ENCODE assay signal across 9 cellular contexts in the genomic region with DNA sequence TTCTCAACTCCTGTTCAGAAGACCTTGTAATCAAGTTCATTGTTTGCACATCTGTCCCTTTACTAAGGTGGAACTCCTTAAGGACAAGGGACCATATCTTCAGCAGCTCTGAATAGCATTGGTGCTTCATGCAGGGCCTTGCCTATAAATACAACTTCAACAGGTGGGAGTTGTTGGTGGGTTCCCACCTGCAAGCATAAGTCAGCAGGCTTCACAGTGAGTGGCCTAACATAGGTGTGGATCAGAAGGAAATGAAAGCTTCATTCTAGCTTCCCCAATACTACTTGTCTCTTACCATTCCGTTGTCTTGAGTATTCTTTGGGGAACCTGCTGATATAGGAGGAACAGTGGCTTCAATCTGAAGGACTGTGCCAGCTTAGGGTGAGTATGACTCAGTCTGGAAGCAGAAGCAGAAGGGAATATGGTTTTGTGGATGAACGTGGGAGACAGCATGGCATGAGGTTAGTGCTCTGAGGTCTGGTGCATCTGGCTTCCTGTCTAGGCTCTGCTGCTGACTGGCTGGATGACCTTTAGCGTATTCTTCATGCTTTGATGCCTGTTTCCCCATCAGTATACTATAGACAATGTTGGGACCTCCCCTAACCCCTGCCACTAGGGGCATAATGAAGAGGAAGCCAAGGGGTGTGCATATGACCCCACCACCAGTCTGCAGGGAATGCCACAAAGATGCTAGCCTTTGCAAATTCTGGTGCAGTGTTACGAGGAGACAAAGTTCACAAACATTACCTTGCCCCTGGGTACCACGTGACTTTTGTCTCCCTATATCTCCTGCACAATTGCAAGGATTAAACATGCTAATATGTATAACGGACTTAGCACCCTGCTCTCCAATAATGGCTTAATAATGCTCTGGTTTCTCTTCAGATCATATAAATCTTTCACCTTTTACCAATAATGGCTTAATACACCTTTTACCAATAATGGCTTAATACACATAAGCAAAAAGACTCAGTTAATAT.
DNase-seq lines count a peak whose midpoint lies in the region; ATAC-seq and TF ChIP-seq lines count a peak whose summit lies in the region.
"Had no signal": no experiment of that assay in that cellular context is flagged by ENCODE, and none has a peak within 500 bp of the region (broad histone marks: within the 10 kb centered on the region; RNA-seq: fewer than 3 reads in every experiment).

No MANE protein-coding gene starts in this region.

- intact Hi-C loops in esophagus squamous epithelium (cut with DNase I) = no loop called here

- H3K36me3 ChIP-seq in esophagus squamous epithelium = no peaks in the 10 kb centered on the region

- H3K4me3 ChIP-seq in esophagus squamous epithelium = no peak overlapping the region
- H3K4me3 ChIP-seq: body of pancreas had no signal

- H3K27me3 Mint-ChIP-seq in effector memory CD8-positive, alpha-beta T cell = peaks cover 0 to 10% of the 10 kb centered on the region in 2 donors

- TF ChIP-seq POLR2A in esophagus squamous epithelium (IDR thresholded peaks at IDR 0.05) = no peak

- no peaks in the 10 kb centered on the region for H3K27me3 ChIP-seq in esophagus squamous epithelium
- H3K27me3 ChIP-seq: body of pancreas had no signal

- H3K4me1 Mint-ChIP-seq in effector memory CD8-positive, alpha-beta T cell (ENCODE audit: low read depth in 2 of 2) = peaks cover 0 to 7% of the 10 kb centered on the region in 2 donors

- H3K36me3 Mint-ChIP-seq in effector memory CD8-positive, alpha-beta T cell (ENCODE audit: insufficient read depth) = no peaks in the 10 kb centered on the region

- TF ChIP-seq CTCF in GM12873 (IDR thresholded peaks at IDR 0.05; ENCODE audit: insufficient read depth, low read depth, low read length, missing control alignments) (peak; percentile 75), esophagus squamous epithelium (IDR thresholded peaks at IDR 0.05) (no peak)

- H3K4me3 Mint-ChIP-seq in effector memory CD8-positive, alpha-beta T cell = no peak overlapping the region

- peaks cover 0 to 18% (median 9%) of the 10 kb centered on the region in 3 donors for H3K4me1 ChIP-seq in esophagus squamous epithelium
- H3K4me1 ChIP-seq: body of pancreas had no signal

- no peak for DNase-seq in effector memory CD8-positive, alpha-beta T cell
- DNase-seq in NCI-H2196 treated with DMSO at 0.1 percent for 48 hours (lab: John Stamatoyannopoulos, UW; ENCODE audit: unreplicated experiment) (no peak), esophagus squamous epithelium (lab: John Stamatoyannopoulos, UW) (no peak), DMS53 (lab: John Stamatoyannopoulos, UW) (no peak)
- no peak for DNase-seq in effector CD4-positive, alpha-beta T cell

- H3K27ac ChIP-seq in esophagus squamous epithelium = no peak overlapping the region
- H3K27ac ChIP-seq: body of pancreas had no signal

- no peaks in the 10 kb centered on the region for H3K9me3 Mint-ChIP-seq in effector memory CD8-positive, alpha-beta T cell

- H3K9me3 ChIP-seq in esophagus squamous epithelium = no peaks in the 10 kb centered on the region
- H3K9me3 ChIP-seq: body of pancreas had no signal

- no peak overlapping the region for H3K27ac Mint-ChIP-seq in effector memory CD8-positive, alpha-beta T cell

- WGBS in esophagus squamous epithelium, 2 donors = 59 to 69% methylated on average over 5 to 6 of the region's 6 CpGs

- ATAC-seq in GM21367 (IDR thresholded peaks at IDR 0.05; ENCODE audit: unreplicated experiment) (peak; percentile 40), HG03520 (IDR thresholded peaks at IDR 0.05; ENCODE audit: unreplicated experiment) (peak; percentile 30)
- ATAC-seq in effector memory CD8-positive, alpha-beta T cell (replicated peaks) = peak; percentile 54
- ATAC-seq: body of pancreas had no signal
